8 cellular contexts compared by ENCODE assay signal in genomic region chr20:34516874-34517542, GRCh38. TPM values are rescaled to one million over a fixed set of nuclear protein-coding genes. Genes with fewer than 3 reads are reported as not detected.
DNase-seq lines count a peak whose midpoint lies in the region; ATAC-seq, FAIRE-seq and TF ChIP-seq lines count a peak whose summit lies in the region.

No MANE protein-coding gene starts in this region.

- ATAC-seq in CD4-positive, CD25-positive, alpha-beta regulatory T cell (ENCODE audit: low read depth in 2 of 2), result no peak
- ATAC-seq in GM12878 (peak; percentile 33), GM18520 (IDR thresholded peaks at IDR 0.05; ENCODE audit: unreplicated experiment) (no peak)

- H4K20me1 ChIP-seq in GM23248 (ENCODE audit: insufficient read depth) (no peaks in the 10 kb centered on the region), OCI-LY3 (ENCODE audit: insufficient read depth, low read length) (peaks cover 7% of the 10 kb centered on the region), GM12878 (ENCODE audit: control insufficient read depth, insufficient read depth) (peaks cover 4% of the 10 kb centered on the region; the same call in 1 of the 2 replicates)

- in situ Hi-C loops in GM23248 (cut with MboI), result no loop called here
- in situ Hi-C loops in GM12878 (cut with MboI), result loop anchor here (5.0 kb wide), 1 partner anchor 205 kb away; no protein-coding TSS in a partner anchor

- TF ChIP-seq EP300 in GM12878 (IDR thresholded peaks at IDR 0.05; ENCODE audit: borderline replicate concordance in 1 of 2, control insufficient read depth in 1 of 2, low read depth in 2 of 2, low read length in 2 of 2), result no peak

- TF ChIP-seq CTCF in OCI-LY3 (IDR thresholded peaks at IDR 0.05; ENCODE audit: low read depth, low read length), result no peak
- TF ChIP-seq CTCF in GM12878 (IDR thresholded peaks at IDR 0.05 in 2 of 3, conservative IDR thresholded peaks at IDR 0.05 in 1 of 3; ENCODE audit: control insufficient read depth in 2 of 3, extremely low read depth in 1 of 3, insufficient read depth in 1 of 3, low read depth in 3 of 3, low read length in 3 of 3), result no peak

- RAD21 ChIA-PET in GM12878 (lab: Charles Lee; ENCODE audit: unreplicated experiment), result interaction anchor here (0.7 to 5.0 kb wide), 14 partner anchors 22 to 495 kb away, joined by 3 to 45 read pairs (median 5); partner anchors contain the start of genes ITCH and PIGU

- TF ChIP-seq POLR2A in GM12878 (IDR thresholded peaks at IDR 0.05; ENCODE audit: low read depth, low read length), result no peak

- no peak for TF ChIP-seq RAD21 in GM12878 (IDR thresholded peaks at IDR 0.05; ENCODE audit: insufficient read depth, low read depth, low read length)

- H3K27ac Mint-ChIP-seq in CD4-positive, CD25-positive, alpha-beta regulatory T cell, result peak overlapping the region; percentile 97 to 99 (median 98)

- H3K4me3 ChIP-seq in CD4-positive, CD25-positive, alpha-beta regulatory T cell (ENCODE audit: low read depth, low read length), result peak overlapping the region; percentile 83
- H3K4me3 ChIP-seq in GM23248 (peak overlapping the region; percentile 85), OCI-LY3 (ENCODE audit: low read length) (peak overlapping the region; percentile 87), GM12878 (peak overlapping the region; percentile 82)

- H3K27me3 Mint-ChIP-seq in CD4-positive, CD25-positive, alpha-beta regulatory T cell, result peaks cover 4% of the 10 kb centered on the region

- POLR2A ChIA-PET in GM12878 (lab: Charles Lee), result interaction anchor here (0.6 to 2.7 kb wide), 9 partner anchors 154 to 1023 kb away, joined by 3 to 21 read pairs (median 5); partner anchors contain the start of genes AHCY, EIF6, ITCH and TP53INP2

- CTCF ChIA-PET in GM12878 (lab: Yijun Ruan, JAX), result interaction anchor here (0.7 to 5.3 kb wide), 21 partner anchors 8 to 301 kb away, joined by 3 to 61 read pairs (median 3); partner anchors contain the start of gene TP53INP2

- H3K36me3 ChIP-seq in CD4-positive, CD25-positive, alpha-beta regulatory T cell (ENCODE audit: control insufficient read depth, insufficient read depth, low read length), result no peaks in the 10 kb centered on the region
- peaks cover 20% of the 10 kb centered on the region; the same call in 1 of the 2 replicates for H3K36me3 ChIP-seq in GM23248 (ENCODE audit: low read depth)
- H3K36me3 ChIP-seq in OCI-LY3 (replicated peaks; ENCODE audit: low read depth, low read length), result peaks cover 6% of the 10 kb centered on the region
- H3K36me3 ChIP-seq in GM12878 (ENCODE audit: control insufficient read depth in 2 of 2, insufficient read depth in 2 of 2, low read length in 1 of 2), result peaks cover 0 to 9% of the 10 kb centered on the region in 2 experiments; a peak in 1 of 4 replicates

- intact Hi-C loops in GM12878 (cut with micrococcal nuclease; ENCODE audit: unreplicated experiment), result loop anchor here (5.0 kb wide), 2 partner anchors 40 to 150 kb away; no protein-coding TSS in a partner anchor

- peaks cover 1% of the 10 kb centered on the region for H3K36me3 Mint-ChIP-seq in CD4-positive, CD25-positive, alpha-beta regulatory T cell

- H3K4me3 Mint-ChIP-seq in CD4-positive, CD25-positive, alpha-beta regulatory T cell, result peak overlapping the region; percentile 99

- no peaks in the 10 kb centered on the region for H3K27me3 ChIP-seq in CD4-positive, CD25-positive, alpha-beta regulatory T cell (ENCODE audit: control insufficient read depth, insufficient read depth, low read length)
- H3K27me3 ChIP-seq in GM23248 (replicated peaks; ENCODE audit: insufficient read depth), result no peaks in the 10 kb centered on the region
- H3K27me3 ChIP-seq in OCI-LY3 (ENCODE audit: low read depth, low read length), result no peaks in the 10 kb centered on the region
- H3K27me3 ChIP-seq in GM12878 (replicated peaks in 1 of 2; ENCODE audit: control insufficient read depth in 2 of 2, insufficient read depth in 2 of 2, low read length in 1 of 2), result no peaks in the 10 kb centered on the region

- FAIRE-seq in GM12878 (lab: Jason Lieb, UNC), result peak; percentile 69

- H3K4me1 Mint-ChIP-seq in CD4-positive, CD25-positive, alpha-beta regulatory T cell, result peaks cover 30 to 84% (median 62%) of the 10 kb centered on the region in 4 donors

- SMC1A ChIA-PET in GM12878 (lab: Charles Lee; ENCODE audit: uncharacterized antibody, unreplicated experiment), result interaction anchor here (0.5 to 4.3 kb wide), 17 partner anchors 8 to 268 kb away, joined by 3 to 35 read pairs (median 3); partner anchors contain the start of gene ITCH

- peak overlapping the region; percentile 85 for H3K27ac ChIP-seq in CD4-positive, CD25-positive, alpha-beta regulatory T cell (ENCODE audit: insufficient read depth, low read length, poor library complexity, severe bottlenecking)
- H3K27ac ChIP-seq in GM23248 (peak overlapping the region; percentile 85), OCI-LY3 (ENCODE audit: low read length) (peak overlapping the region; percentile 16; the same call in 1 of the 2 replicates), GM12878 (ENCODE audit: control insufficient read depth, insufficient read depth) (peak overlapping the region; percentile 78)

- BruUV-seq in GM12878 (replicated peaks; lab: Mats Ljungman, UMichigan), result no TSS peak

- no peaks in the 10 kb centered on the region for H3K9me3 ChIP-seq in CD4-positive, CD25-positive, alpha-beta regulatory T cell (ENCODE audit: control insufficient read depth in 2 of 2, low read length in 2 of 2)
- H3K9me3 ChIP-seq in GM23248 (ENCODE audit: low read depth) (no peaks in the 10 kb centered on the region), OCI-LY3 (ENCODE audit: insufficient read depth, low read length) (no peaks in the 10 kb centered on the region), GM12878 (replicated peaks; ENCODE audit: control insufficient read depth, insufficient read depth, low read length) (no peaks in the 10 kb centered on the region)

- peak overlapping the region; percentile 94 for H3K9ac ChIP-seq in GM23248
- peak overlapping the region; percentile 82 for H3K9ac ChIP-seq in OCI-LY3 (ENCODE audit: low read length)
- peak overlapping the region; percentile 86 for H3K9ac ChIP-seq in GM12878 (ENCODE audit: control insufficient read depth, insufficient read depth, low read length)

- peaks cover 36% of the 10 kb centered on the region for H3F3A ChIP-seq in GM23248 (ENCODE audit: insufficient read depth)

- peaks cover 45% of the 10 kb centered on the region for H3K4me1 ChIP-seq in CD4-positive, CD25-positive, alpha-beta regulatory T cell (ENCODE audit: control insufficient read depth, insufficient read depth, low read length, poor library complexity, severe bottlenecking)
- H3K4me1 ChIP-seq in GM23248 (ENCODE audit: insufficient read depth) (peaks cover 12% of the 10 kb centered on the region), OCI-LY3 (ENCODE audit: low read length) (peaks cover 11% of the 10 kb centered on the region), GM12878 (ENCODE audit: control insufficient read depth, insufficient read depth, low read length) (peaks cover 9% of the 10 kb centered on the region)

- DNase-seq in CD4-positive, CD25-positive, alpha-beta regulatory T cell, result peak in 2 of 3 donors; percentile 14 to 38
- DNase-seq in GM23248 (peak; percentile 64), GM12878 (ENCODE audit: low read depth, low spot score) (no peak), iPS-NIHi7 (ENCODE audit: extremely low spot score) (peak; percentile 20), NCI-H2107 (lab: John Stamatoyannopoulos, UW) (no peak)
- peak; percentile 51 to 54 for DNase-seq in stimulated activated CD4-positive, alpha-beta T cell treated with anti-CD3 and anti-CD28 coated beads, Interleukin-2, amount 100 ng/mL, for 24 hours

- WGBS in GM23248 (ENCODE audit: low coverage in 1 of 2, low lambda C conversion rate in 2 of 2, missing lambda C conversion rate in 2 of 2), 2 experiments, result 0 to 1% methylated on average over 12 of the region's 12 CpGs
- 2% methylated on average over 12 of the region's 12 CpGs for WGBS in GM12878 (ENCODE audit: insufficient coverage, insufficient replicate concordance, low lambda C conversion rate, missing lambda C conversion rate)

- H2AFZ ChIP-seq in GM23248 (peak overlapping the region; percentile 64), OCI-LY3 (ENCODE audit: low read depth, low read length) (peak overlapping the region; percentile 87), GM12878 (ENCODE audit: control insufficient read depth, low read depth, low read length) (peak overlapping the region; percentile 71)

- no peaks in the 10 kb centered on the region for H3K9me2 ChIP-seq in GM23248 (ENCODE audit: insufficient read depth)

- H3K4me2 ChIP-seq in GM23248 (ENCODE audit: unreplicated experiment) (peak overlapping the region; percentile 88), OCI-LY3 (ENCODE audit: low read length) (peak overlapping the region; percentile 87), GM12878 (ENCODE audit: control insufficient read depth, insufficient read depth) (peak overlapping the region; percentile 73)

- H3K79me2 ChIP-seq in GM23248 (ENCODE audit: insufficient read depth) (peaks cover 63% of the 10 kb centered on the region), OCI-LY3 (ENCODE audit: low read length) (peaks cover 33% of the 10 kb centered on the region), GM12878 (ENCODE audit: control insufficient read depth, insufficient read depth, low read length) (peaks cover 39% of the 10 kb centered on the region)

- H3K9me3 Mint-ChIP-seq in CD4-positive, CD25-positive, alpha-beta regulatory T cell, result no peaks in the 10 kb centered on the region

RNA-seq across cellular contexts. Expression of gene DYNLRB1, which starts 0.8 kb away (rescaled TPM):
- 82.6 TPM for total RNA-seq in CD4-positive, CD25-positive, alpha-beta regulatory T cell
- 100 to 1,000 TPM; 317 to 369 (median 354) TPM for polyA plus RNA-seq in CD4-positive, CD25-positive, alpha-beta regulatory T cell
- total RNA-seq in GM23248 (2014; rRNA removed; shearing (Covaris generic)), result 100 and 123 TPM in 2 replicates
- polyA plus RNA-seq in GM23248 (2016; fragmentation: Nextera tagmentation; extraction: Ambion mirVana) (279 and 290 TPM in 2 replicates), GM12878 (2011; rRNA removed) (81.4 and 135 TPM in 2 replicates), GM12878 (2014; fragmentation: Illumina TruSeq; extraction: Trizol) (250 and 313 TPM in 2 replicates), GM12878 (2014; fragmentation: Nextera tagmentation; extraction: Ambion mirVana) (100 to 1,000 TPM; 185 to 189 TPM), GM12878 (2014; rRNA removed) (97.9 and 123 TPM in 2 replicates), GM12878 (2016; fragmentation: Nextera tagmentation; extraction: Ambion mirVana) (100 to 1,000 TPM; 171 to 194 TPM)
- 25.4 and 25.5 TPM in 2 replicates for total RNA-seq in GM12878 (2013; cell fraction: nucleolus; rRNA removed)
- total RNA-seq in GM12878 (2014; rRNA removed) (114 and 129 TPM in 2 replicates), GM12878 (2014; rRNA removed; fragmentation: Illumina TruSeq; extraction: Trizol) (132 and 149 TPM in 2 replicates), GM12878 (2021) (87.9 and 92.5 TPM in 2 replicates)
- 405 TPM for polyA plus RNA-seq in GM12878 (2011; ENCODE audit: low read depth)
- polyA plus RNA-seq in GM12878 (2011; cell fraction: cytosol; rRNA removed), result 130 and 201 TPM in 2 replicates
- polyA plus RNA-seq in GM12878 (2011; cell fraction: nucleus; rRNA removed), result 70.6 and 108 TPM in 2 replicates
- 190 and 213 TPM in 2 replicates for polyA plus RNA-seq in GM12878 (2012)
- polyA minus RNA-seq in GM12878 (2011; rRNA and poly(A)+ RNA removed), result 88.9 and 125 TPM in 2 replicates
- polyA minus RNA-seq in GM12878 (2011; cell fraction: cytosol; rRNA and poly(A)+ RNA removed), result 30.5 and 33.1 TPM in 2 replicates
- 20.2 and 32.2 TPM in 2 replicates for polyA minus RNA-seq in GM12878 (2011; cell fraction: nucleus; rRNA and poly(A)+ RNA removed)

RNA-seq across cellular contexts. Expression of gene MAP1LC3A, which starts 41.5 kb away (rescaled TPM):
- 23.9 TPM for total RNA-seq in CD4-positive, CD25-positive, alpha-beta regulatory T cell
- polyA plus RNA-seq in CD4-positive, CD25-positive, alpha-beta regulatory T cell, result 10 to 100 TPM in 1 of 4 donors, 1 to 10 TPM in 3; 3.9 to 11.5 (median 5.4) TPM
- 69.8 and 80.3 TPM in 2 replicates for total RNA-seq in GM23248 (2014; rRNA removed; shearing (Covaris generic))
- 82.5 and 83.1 TPM in 2 replicates for polyA plus RNA-seq in GM23248 (2016; fragmentation: Nextera tagmentation; extraction: Ambion mirVana)
- not detected in 2 replicates for total RNA-seq in GM12878 (2013; cell fraction: nucleolus; rRNA removed)
- 0.16 and 1.1 TPM in 2 replicates for total RNA-seq in GM12878 (2014; rRNA removed)
- 0.27 TPM in 1 of 2 replicates, not detected in the other for total RNA-seq in GM12878 (2014; rRNA removed; fragmentation: Illumina TruSeq; extraction: Trizol)
- total RNA-seq in GM12878 (2021), result 0.44 and 0.69 TPM in 2 replicates
- polyA plus RNA-seq in GM12878 (2011; ENCODE audit: low read depth), result 0.45 TPM
- not detected in 2 replicates for polyA plus RNA-seq in GM12878 (2011; rRNA removed)
- 0.07 and 0.15 TPM in 2 replicates for polyA plus RNA-seq in GM12878 (2011; cell fraction: cytosol; rRNA removed)
- 0.36 and 0.45 TPM in 2 replicates for polyA plus RNA-seq in GM12878 (2011; cell fraction: nucleus; rRNA removed)
- 1.5 and 2.5 TPM in 2 replicates for polyA plus RNA-seq in GM12878 (2012)
- polyA plus RNA-seq in GM12878 (2014; fragmentation: Illumina TruSeq; extraction: Trizol), result not detected in 2 replicates
- polyA plus RNA-seq in GM12878 (2014; fragmentation: Nextera tagmentation; extraction: Ambion mirVana), result not detected
- 0.35 and 0.60 TPM in 2 replicates for polyA plus RNA-seq in GM12878 (2014; rRNA removed)
- polyA plus RNA-seq in GM12878 (2016; fragmentation: Nextera tagmentation; extraction: Ambion mirVana), result 1 to 10 TPM in 1 of 2 experiments, under 1 TPM in 1; 0.33 to 1.2 TPM
- not detected in 2 replicates for polyA minus RNA-seq in GM12878 (2011; rRNA and poly(A)+ RNA removed)
- not detected in 2 replicates for polyA minus RNA-seq in GM12878 (2011; cell fraction: cytosol; rRNA and poly(A)+ RNA removed)
- not detected in 2 replicates for polyA minus RNA-seq in GM12878 (2011; cell fraction: nucleus; rRNA and poly(A)+ RNA removed)

Comparison
In these comparisons a context has a peak if more than half of its experiments do, and no peak if none do; other contexts are left out.
1. DNase-seq: peak in CD4-positive, CD25-positive, alpha-beta regulatory T cell (2 of 3), GM23248 (single experiment), iPS-NIHi7 (single experiment) and stimulated activated CD4-positive, alpha-beta T cell treated with anti-CD3 and anti-CD28 coated beads, Interleukin-2, amount 100 ng/mL, for 24 hours (2 of 2); none in GM12878 (single experiment) and NCI-H2107 (single experiment).
2. H3K27ac ChIP-seq: peak in every context shown above with its lines; median percentile 85 in CD4-positive, CD25-positive, alpha-beta regulatory T cell; 85 in GM23248; 78 in GM12878; 16 in OCI-LY3.
3. RNA of gene MAP1LC3A, which starts 41.5 kb away (total RNA-seq): 69.8 to 80.3 TPM in GM23248 and 23.9 TPM in CD4-positive, CD25-positive, alpha-beta regulatory T cell (single experiment); 0.16 to 1.1 TPM in GM12878; every median in the first group is over 10 times any median in the second.
4. Peak in every context shown above with its lines, with median percentiles within 50 percentile points of each other: H3K4me3 ChIP-seq, H2AFZ ChIP-seq, H3K4me2 ChIP-seq and H3K9ac ChIP-seq.